1 cellular context compared by ENCODE assay signal in genomic region chr5:173873296-173873922, GRCh38.
TF ChIP-seq lines count a peak whose summit lies in the region.

No MANE protein-coding gene starts in this region.

TF ChIP-seq in HepG2, 621 proteins besides CTCF, POLR2A, EP300 and RAD21 (continued from another document):
- TF ChIP-seq TFE3 (CRISPR knock-in tag; IDR thresholded peaks at IDR 0.05) (peak; percentile 44; the same call in 1 of the 2 replicates), ZNF784 (CRISPR knock-in tag; IDR thresholded peaks at IDR 0.05; ENCODE audit: borderline replicate concordance) (no peak), CEBPB (IDR thresholded peaks at IDR 0.05; ENCODE audit: borderline replicate concordance, low read depth, low read length) (peak; percentile 29; the same call in 1 of the 2 replicates), KLF11 (CRISPR knock-in tag; IDR thresholded peaks at IDR 0.05) (no peak)
